8 cellular contexts compared by ENCODE assay signal in genomic region chr16:69762843-69763556, GRCh38. TPM values are rescaled to one million over a fixed set of nuclear protein-coding genes. Genes with fewer than 3 reads are reported as not detected.
A peak's percentile ranks its signal among the peaks of the same experiment; 100 is the strongest.
DNase-seq lines count a peak whose midpoint lies in the region; ATAC-seq, FAIRE-seq and TF ChIP-seq lines count a peak whose summit lies in the region.

No MANE protein-coding gene starts in this region.

- DNase-seq in DMS53 (lab: John Stamatoyannopoulos, UW), result peak; percentile 38
- no peak for DNase-seq in DMS53 treated with DMSO at 0.1 percent for 48 hours (lab: John Stamatoyannopoulos, UW; ENCODE audit: unreplicated experiment)
- peak; percentile 48 for DNase-seq in HT-29 (ENCODE audit: low spot score)
- no peak for DNase-seq in activated CD4-positive, alpha-beta memory T cell treated with anti-CD3 and anti-CD28 coated beads for 36 hours
- DNase-seq in foreskin keratinocyte, result peak in 1 of 2 donors; percentile 34
- DNase-seq in pancreas, result no peak
- DNase-seq in NCI-H1930 (lab: John Stamatoyannopoulos, UW), result no peak

- H3K4me3 ChIP-seq in pancreas, result peak overlapping the region; percentile 52 to 90 (median 74)

- H3K4me3 Mint-ChIP-seq in activated CD4-positive, alpha-beta memory T cell treated with anti-CD3 and anti-CD28 coated beads for 36 hours, result peak overlapping the region; percentile 95

- H3K4me1 ChIP-seq in foreskin keratinocyte (peaks cover 9% of the 10 kb centered on the region), pancreas (peaks cover 6 to 19% (median 13%) of the 10 kb centered on the region in 3 donors)

- CTCF ChIA-PET in activated CD4-positive, alpha-beta memory T cell treated with anti-CD3 and anti-CD28 coated beads for 36 hours (lab: Charles Lee), result interaction anchor here (0.8 to 2.1 kb wide), 5 partner anchors 8 to 198 kb away, joined by 4 to 14 read pairs (median 4); partner anchors contain the start of gene NOB1

- H3K9me3 ChIP-seq in pancreas, result no peaks in the 10 kb centered on the region

- peaks cover 39% of the 10 kb centered on the region for H3K4me1 Mint-ChIP-seq in activated CD4-positive, alpha-beta memory T cell treated with anti-CD3 and anti-CD28 coated beads for 36 hours (ENCODE audit: low read depth)

- H3K36me3 Mint-ChIP-seq in activated CD4-positive, alpha-beta memory T cell treated with anti-CD3 and anti-CD28 coated beads for 36 hours, result peaks cover 2% of the 10 kb centered on the region

- H3K36me3 ChIP-seq in pancreas, result no peaks in the 10 kb centered on the region

- TF ChIP-seq CTCF in foreskin keratinocyte (conservative IDR thresholded peaks at IDR 0.05) (no peak), pancreas (IDR thresholded peaks at IDR 0.05) (no peak)

- ATAC-seq in foreskin keratinocyte (peak; percentile 11), pancreas (peak; percentile 36 to 69 (median 64)), HG03139 (IDR thresholded peaks at IDR 0.05; ENCODE audit: unreplicated experiment) (no peak)

- no peak for FAIRE-seq in pancreas (lab: Jason Lieb, UNC)

- no peaks in the 10 kb centered on the region for H3K9me3 Mint-ChIP-seq in activated CD4-positive, alpha-beta memory T cell treated with anti-CD3 and anti-CD28 coated beads for 36 hours

- H3K27ac Mint-ChIP-seq in activated CD4-positive, alpha-beta memory T cell treated with anti-CD3 and anti-CD28 coated beads for 36 hours, result peak overlapping the region; percentile 93

- intact Hi-C loops in activated CD4-positive, alpha-beta memory T cell treated with anti-CD3 and anti-CD28 coated beads for 36 hours (cut with micrococcal nuclease), result loop anchor here (1.0 kb wide), 1 partner anchor 9 kb away; the partner anchor contains the start of gene NOB1
- intact Hi-C loops in pancreas (cut with DNase I), result no loop called here

- H3K27me3 Mint-ChIP-seq in activated CD4-positive, alpha-beta memory T cell treated with anti-CD3 and anti-CD28 coated beads for 36 hours, result no peaks in the 10 kb centered on the region

- H3K27me3 ChIP-seq in foreskin keratinocyte (no peaks in the 10 kb centered on the region), pancreas (no peaks in the 10 kb centered on the region)

- POLR2A ChIA-PET in activated CD4-positive, alpha-beta memory T cell treated with anti-CD3 and anti-CD28 coated beads for 36 hours (lab: Charles Lee), result interaction anchor here (0.9 to 3.3 kb wide), 3 partner anchors 9 to 105 kb away, joined by 3 to 24 read pairs (median 16); partner anchors contain the start of gene NOB1

- WGBS in pancreas, 2 donors, result 0 to 1% methylated on average over 13 of the region's 13 CpGs

- peak overlapping the region; percentile 28 for H3K27ac ChIP-seq in foreskin keratinocyte
- peak overlapping the region; percentile 64 to 93 (median 84) for H3K27ac ChIP-seq in pancreas

RNA-seq across cellular contexts. Expression of gene WWP2, which starts 0.9 kb away (rescaled TPM):
- total RNA-seq in HT-29 (2014; rRNA removed; shearing (Covaris generic)), result 38.1 and 40.1 TPM in 2 replicates
- 10 to 100 TPM; 35.8 to 39.5 TPM for total RNA-seq in activated CD4-positive, alpha-beta memory T cell treated with anti-CD3 and anti-CD28 coated beads for 36 hours
- total RNA-seq in foreskin keratinocyte (24.3 and 26.3 TPM in 2 replicates), pancreas (10 to 100 TPM; 33.9 to 50.4 (median 35.4) TPM)
- polyA plus RNA-seq in foreskin keratinocyte (12.4 and 13.1 TPM in 2 replicates), pancreas (10 to 100 TPM; 27.4 to 35.5 TPM)

RNA-seq across cellular contexts. Expression of gene NOB1, which starts 8.3 kb away (rescaled TPM):
- 37.2 and 39.7 TPM in 2 replicates for total RNA-seq in HT-29 (2014; rRNA removed; shearing (Covaris generic))
- total RNA-seq in activated CD4-positive, alpha-beta memory T cell treated with anti-CD3 and anti-CD28 coated beads for 36 hours, result 10 to 100 TPM; 92.4 to 95.2 TPM
- total RNA-seq in foreskin keratinocyte (47.3 and 59.3 TPM in 2 replicates), pancreas (100 to 1,000 TPM in 2 of 6 donors, 10 to 100 TPM in 4; 34.8 to 123 (median 64.7) TPM)
- polyA plus RNA-seq in foreskin keratinocyte (65.6 and 74.9 TPM in 2 replicates), pancreas (10 to 100 TPM; 33.4 to 35.8 TPM)

RNA-seq across cellular contexts. Expression of gene NQO1, which starts 36.6 kb away (rescaled TPM):
- total RNA-seq in HT-29 (2014; rRNA removed; shearing (Covaris generic)), result 560 and 591 TPM in 2 replicates
- total RNA-seq in activated CD4-positive, alpha-beta memory T cell treated with anti-CD3 and anti-CD28 coated beads for 36 hours, result 10 to 100 TPM; 14.9 to 18.2 TPM
- 137 and 164 TPM in 2 replicates for total RNA-seq in foreskin keratinocyte
- 154 and 183 TPM in 2 replicates for polyA plus RNA-seq in foreskin keratinocyte
- 1 to 10 TPM; 1.2 to 6.0 (median 4.9) TPM for total RNA-seq in pancreas
- polyA plus RNA-seq in pancreas, result 1 to 10 TPM; 3.8 to 7.3 TPM

Comparison
In these comparisons a context has a peak if more than half of its experiments do, and no peak if none do; other contexts are left out.
1. DNase-seq: peak in DMS53 (single experiment) and HT-29 (single experiment); none in DMS53 treated with DMSO at 0.1 percent for 48 hours (single experiment), activated CD4-positive, alpha-beta memory T cell treated with anti-CD3 and anti-CD28 coated beads for 36 hours (single experiment), pancreas (0 of 6) and NCI-H1930 (0 of 2).